ENCODE assay signal across 14 cellular contexts in genomic region chr22:17945156-17945850, GRCh38.
A peak's percentile ranks its signal among the peaks of the same experiment; 100 is the strongest.
DNase-seq lines count a peak whose midpoint lies in the region; ATAC-seq, FAIRE-seq and TF ChIP-seq lines count a peak whose summit lies in the region.
"Had no signal": no experiment of that assay in that cellular context is flagged by ENCODE, and none has a peak within 500 bp of the region (broad histone marks: within the 10 kb centered on the region; RNA-seq: fewer than 3 reads in every experiment).

No MANE protein-coding gene starts in this region.

- no peaks in the 10 kb centered on the region for H3F3A ChIP-seq in OCI-LY1 (ENCODE audit: insufficient read depth, low read length)

- H3K4ac ChIP-seq in mesendoderm (ENCODE audit: low read depth, low read length) = no peak overlapping the region

- H3K4me2 ChIP-seq in OCI-LY1 (ENCODE audit: low read length) (peak overlapping the region; percentile 47; the same call in 1 of the 2 replicates), mesendoderm (ENCODE audit: low read length) (no peak overlapping the region)

- H4K20me1 ChIP-seq in OCI-LY1 (ENCODE audit: insufficient read depth, low read length) = no peaks in the 10 kb centered on the region

- H2BK120ac ChIP-seq in mesendoderm (ENCODE audit: low read depth, low read length) = no peak overlapping the region

- no peak overlapping the region for H3K4me3 Mint-ChIP-seq in chondrocyte (ENCODE audit: unreplicated experiment)
- H3K4me3 Mint-ChIP-seq in stimulated activated memory B cell treated with anti-CD40 and anti-IgM and Interleukin-4, amounts not matched to agents 10 μg/mL and 1 μg/mL and 100 μg/mL, for 72 hours = no peak overlapping the region
- H3K4me3 Mint-ChIP-seq: CD4-positive, CD25-positive, alpha-beta regulatory T cell had no signal

- no peak overlapping the region for H2BK5ac ChIP-seq in mesendoderm (ENCODE audit: low read length)

- no peak overlapping the region for H2AFZ ChIP-seq in OCI-LY1 (ENCODE audit: low read length)

- H3K27ac ChIP-seq in OCI-LY1 (ENCODE audit: low read depth, low read length, poor library complexity, severe bottlenecking) (no peak overlapping the region), mesendoderm (ENCODE audit: low read depth, low read length) (no peak overlapping the region)

- no peak for FAIRE-seq in RCC 7860 (lab: Jason Lieb, UNC)
- FAIRE-seq: GM12891 had no signal

- TF ChIP-seq CTCF in OCI-LY1 (IDR thresholded peaks at IDR 0.05; ENCODE audit: low read length) (no peak), chondrocyte (IDR thresholded peaks at IDR 0.05) (no peak)

- no peaks in the 10 kb centered on the region for H3K27me3 ChIP-seq in OCI-LY1 (ENCODE audit: insufficient read depth, low read length)
- no peaks in the 10 kb centered on the region for H3K27me3 ChIP-seq in mesendoderm (ENCODE audit: insufficient read depth, low read length, poor library complexity)

- no peaks in the 10 kb centered on the region for H3K9me3 ChIP-seq in OCI-LY1 (ENCODE audit: low read length)

- H2BK15ac ChIP-seq in mesendoderm (replicated peaks; ENCODE audit: low read depth) = no peak overlapping the region

- peak overlapping the region; percentile 9 for H3K27ac Mint-ChIP-seq in chondrocyte (ENCODE audit: unreplicated experiment)
- peak overlapping the region; percentile 68 for H3K27ac Mint-ChIP-seq in stimulated activated memory B cell treated with anti-CD40 and anti-IgM and Interleukin-4, amounts not matched to agents 10 μg/mL and 1 μg/mL and 100 μg/mL, for 72 hours

- no peak overlapping the region for H4K8ac ChIP-seq in mesendoderm (ENCODE audit: low read depth, low read length)

- peaks cover 33% of the 10 kb centered on the region for H3K79me1 ChIP-seq in mesendoderm (ENCODE audit: low read length)

- peaks cover 4% of the 10 kb centered on the region for H3K36me3 Mint-ChIP-seq in chondrocyte (ENCODE audit: low read depth)
- H3K36me3 Mint-ChIP-seq in stimulated activated memory B cell treated with anti-CD40 and anti-IgM and Interleukin-4, amounts not matched to agents 10 μg/mL and 1 μg/mL and 100 μg/mL, for 72 hours = peaks cover 13% of the 10 kb centered on the region

- H3K4me1 Mint-ChIP-seq in chondrocyte (ENCODE audit: low read depth) = peaks cover 56% of the 10 kb centered on the region
- peaks cover 93% of the 10 kb centered on the region for H3K4me1 Mint-ChIP-seq in stimulated activated memory B cell treated with anti-CD40 and anti-IgM and Interleukin-4, amounts not matched to agents 10 μg/mL and 1 μg/mL and 100 μg/mL, for 72 hours

- H3K36me3 ChIP-seq in OCI-LY1 (ENCODE audit: insufficient read depth, low read length) (no peaks in the 10 kb centered on the region), mesendoderm (ENCODE audit: control insufficient read depth, insufficient read depth, low read length) (no peaks in the 10 kb centered on the region)

- no peak overlapping the region for H4K5ac ChIP-seq in mesendoderm (ENCODE audit: low read length)

- no peak overlapping the region for H3K18ac ChIP-seq in mesendoderm (ENCODE audit: low read length)

- H3K23ac ChIP-seq in mesendoderm (ENCODE audit: low read length) = peak overlapping the region; percentile 8

- no peaks in the 10 kb centered on the region for H3K27me3 Mint-ChIP-seq in chondrocyte (ENCODE audit: low read depth)
- H3K27me3 Mint-ChIP-seq in stimulated activated memory B cell treated with anti-CD40 and anti-IgM and Interleukin-4, amounts not matched to agents 10 μg/mL and 1 μg/mL and 100 μg/mL, for 72 hours = no peaks in the 10 kb centered on the region
- H3K27me3 Mint-ChIP-seq: CD4-positive, CD25-positive, alpha-beta regulatory T cell had no signal

- no peak for ATAC-seq in stimulated activated memory B cell treated with anti-CD40 and anti-IgM and Interleukin-4, amounts not matched to agents 10 μg/mL and 1 μg/mL and 100 μg/mL, for 72 hours
- no peak for ATAC-seq in GM21529 (IDR thresholded peaks at IDR 0.05; ENCODE audit: unreplicated experiment)

- H3K9me2 ChIP-seq in OCI-LY1 (ENCODE audit: low read depth, low read length) = no peaks in the 10 kb centered on the region

- H3K4me1 ChIP-seq in OCI-LY1 (ENCODE audit: insufficient read depth, low read length, severe bottlenecking) (peaks cover 26% of the 10 kb centered on the region), mesendoderm (ENCODE audit: control insufficient read depth, low read depth, low read length) (peaks cover 10% of the 10 kb centered on the region)

- H3K9ac ChIP-seq in OCI-LY1 (ENCODE audit: low read length) (no peak overlapping the region), mesendoderm (ENCODE audit: low read length) (no peak overlapping the region)

- H3K4me3 ChIP-seq in OCI-LY1 (ENCODE audit: low read depth, low read length, poor library complexity, severe bottlenecking) (no peak overlapping the region), mesendoderm (ENCODE audit: low read length) (no peak overlapping the region)

- H3K79me2 ChIP-seq in OCI-LY1 (ENCODE audit: insufficient read depth, low read length) (peaks cover 7% of the 10 kb centered on the region), mesendoderm (ENCODE audit: control insufficient read depth, insufficient read depth, low read length) (peaks cover 17% of the 10 kb centered on the region)

- no peak overlapping the region for H2AK5ac ChIP-seq in mesendoderm (ENCODE audit: low read length)

- DNase-seq in chondrocyte (ENCODE audit: low spot score) (no peak), mesendoderm (no peak), RCC 7860 (ENCODE audit: low spot score) (no peak)
- no peak for DNase-seq in stimulated activated CD4-positive, alpha-beta T cell treated with anti-CD3 and anti-CD28 coated beads, Interleukin-15, amount 100 ng/mL, for 24 hours
- DNase-seq in stimulated activated naive CD4-positive, alpha-beta T cell (lab: John Stamatoyannopoulos, UW) = no peak
- DNase-seq: activated CD4-positive, alpha-beta T cell treated with anti-CD3 and anti-CD28 coated beads for 4 hours; activated T-cell treated with anti-CD3 and anti-CD28 coated beads, Interleukin-2, amount 50 U/mL, for 1 hour; CD4-positive, CD25-positive, alpha-beta regulatory T cell; NCI-H526 treated with DMSO at 0.1 percent for 48 hours; T-helper 2 cell had no signal

- no peak overlapping the region for H3K56ac ChIP-seq in mesendoderm (ENCODE audit: low read length)

- no peaks in the 10 kb centered on the region for H3K9me3 Mint-ChIP-seq in chondrocyte (ENCODE audit: low read depth)
- H3K9me3 Mint-ChIP-seq in stimulated activated memory B cell treated with anti-CD40 and anti-IgM and Interleukin-4, amounts not matched to agents 10 μg/mL and 1 μg/mL and 100 μg/mL, for 72 hours = no peaks in the 10 kb centered on the region
- H3K9me3 Mint-ChIP-seq: CD4-positive, CD25-positive, alpha-beta regulatory T cell had no signal

- WGBS in mesendoderm (ENCODE audit: extremely low coverage, insufficient coverage, low lambda C conversion rate) = no CpG with 5 or more reads among the region's 15 CpGs
